Comparison of ENCODE assay signal across 2 cellular contexts in the genomic region with DNA sequence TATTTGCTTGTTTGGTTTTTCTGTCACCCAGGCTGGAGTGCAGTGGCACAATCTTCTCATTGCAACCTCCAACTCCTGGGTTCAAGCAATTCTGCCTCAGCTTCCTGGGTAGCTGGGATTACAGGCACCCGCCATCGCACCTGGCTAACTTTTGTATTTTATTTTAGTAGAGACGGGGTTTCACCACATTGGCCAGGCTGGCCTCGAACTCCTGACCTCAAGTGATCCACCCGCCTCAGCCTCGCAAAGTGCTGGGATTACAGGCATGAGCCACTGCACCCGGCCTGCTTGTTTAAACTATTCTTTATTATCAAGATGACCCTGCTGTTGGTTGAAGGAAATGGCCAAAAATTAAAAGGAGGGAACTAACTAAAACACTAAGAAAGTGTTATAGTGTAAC. TPM values are rescaled to one million over a fixed set of nuclear protein-coding genes. Genes with fewer than 3 reads are reported as not detected.
"Had no signal": no experiment of that assay in that cellular context is flagged by ENCODE, and none has a peak within 500 bp of the region (broad histone marks: within the 10 kb centered on the region; RNA-seq: fewer than 3 reads in every experiment).

No MANE protein-coding gene starts in this region.

RNA-seq across cellular contexts. Expression of a gene that starts 55.3 kb away (rescaled TPM):
- total RNA-seq: ascending aorta, left ventricle myocardium superior had no signal
